Comparison of ENCODE assay signal across 1 cellular context in genomic region chr9:93453047-93453914, GRCh38.
TF ChIP-seq lines count a peak whose summit lies in the region.

FAM120AOS (minus strand) TSS chr9:93453581; CDS start chr9:93452709, 872 bp downstream.

TF ChIP-seq in HEK293, 187 proteins besides CTCF, POLR2A, EP300 and RAD21 (continued from another document and continues in another):
- TF ChIP-seq ATF2 (tag by site-specific recombination; IDR thresholded peaks at IDR 0.05; ENCODE audit: low read depth) (no peak), ZNF610 (tag by site-specific recombination; IDR thresholded peaks at IDR 0.05; ENCODE audit: borderline replicate concordance) (no peak), ZBTB20 (tag by site-specific recombination; IDR thresholded peaks at IDR 0.05) (0 out of 2 replicates have a peak, but pooled peaks have one; percentile 17), PRDM2 (tag by site-specific recombination; IDR thresholded peaks at IDR 0.05; ENCODE audit: borderline replicate concordance) (no peak), ZNF580 (tag by site-specific recombination; IDR thresholded peaks at IDR 0.05) (no peak), ZNF704 (tag by site-specific recombination; IDR thresholded peaks at IDR 0.05) (no peak), ZNF354C (tag by site-specific recombination; IDR thresholded peaks at IDR 0.05; ENCODE audit: borderline replicate concordance, low read depth) (no peak), ZNF398 (tag by site-specific recombination; IDR thresholded peaks at IDR 0.05) (no peak), GLI4 (tag by site-specific recombination; IDR thresholded peaks at IDR 0.05) (no peak), ZNF585B (tag by site-specific recombination; IDR thresholded peaks at IDR 0.05) (no peak), ZSCAN30 (tag by site-specific recombination; IDR thresholded peaks at IDR 0.05) (no peak), ZNF777 (tag by site-specific recombination; IDR thresholded peaks at IDR 0.05; ENCODE audit: borderline replicate concordance) (no peak), ZNF596 (tag by site-specific recombination; IDR thresholded peaks at IDR 0.05) (no peak), ZNF18 (tag by site-specific recombination; IDR thresholded peaks at IDR 0.05) (no peak), SETDB1 (IDR thresholded peaks at IDR 0.05; ENCODE audit: insufficient read length, low read length) (no peak), ZNF621 (tag by site-specific recombination; IDR thresholded peaks at IDR 0.05) (no peak), ZNF155 (tag by site-specific recombination; IDR thresholded peaks at IDR 0.05) (no peak), ZNF645 (tag by site-specific recombination; IDR thresholded peaks at IDR 0.05) (no peak), ZNF677 (tag by site-specific recombination; IDR thresholded peaks at IDR 0.05) (no peak), ZNF544 (tag by site-specific recombination; IDR thresholded peaks at IDR 0.05) (no peak), ZNF335 (tag by site-specific recombination; conservative IDR thresholded peaks at IDR 0.05) (peak; percentile 86), ZFHX2 (tag by site-specific recombination; conservative IDR thresholded peaks at IDR 0.05) (peak; percentile 78), ZNF248 (tag by site-specific recombination; IDR thresholded peaks at IDR 0.05) (no peak), BCL11B (tag by site-specific recombination; IDR thresholded peaks at IDR 0.05; ENCODE audit: low read depth) (no peak), ZNF140 (tag by site-specific recombination; IDR thresholded peaks at IDR 0.05) (no peak), ZBTB1 (tag by site-specific recombination; IDR thresholded peaks at IDR 0.05) (no peak), IKZF3 (tag by site-specific recombination; IDR thresholded peaks at IDR 0.05) (no peak), PRDM1 (tag by site-specific recombination; IDR thresholded peaks at IDR 0.05) (peak; percentile 73), ZNF692 (tag by site-specific recombination; IDR thresholded peaks at IDR 0.05) (no peak), ZFP69B (tag by site-specific recombination; IDR thresholded peaks at IDR 0.05) (no peak), EGR2 (tag by site-specific recombination; IDR thresholded peaks at IDR 0.05; ENCODE audit: low read depth) (peak; percentile 67; the same call in 1 of the 2 replicates), ZNF146 (tag by site-specific recombination; IDR thresholded peaks at IDR 0.05) (no peak), ZNF324 (tag by site-specific recombination; IDR thresholded peaks at IDR 0.05) (no peak), ZNF174 (tag by site-specific recombination; IDR thresholded peaks at IDR 0.05) (no peak), SCRT1 (tag by site-specific recombination; IDR thresholded peaks at IDR 0.05; ENCODE audit: borderline replicate concordance) (no peak), ZNF24 (tag by site-specific recombination; IDR thresholded peaks at IDR 0.05) (no peak), ZNF404 (tag by site-specific recombination; IDR thresholded peaks at IDR 0.05) (no peak), ZNF449 (tag by site-specific recombination; IDR thresholded peaks at IDR 0.05) (no peak), ZNF473 (tag by site-specific recombination; IDR thresholded peaks at IDR 0.05) (no peak), ZFP41 (tag by site-specific recombination; IDR thresholded peaks at IDR 0.05; ENCODE audit: borderline replicate concordance) (no peak), SALL2 (tag by site-specific recombination; IDR thresholded peaks at IDR 0.05; ENCODE audit: borderline replicate concordance) (no peak), ZNF514 (tag by site-specific recombination; IDR thresholded peaks at IDR 0.05) (no peak), ZNF169 (tag by site-specific recombination; IDR thresholded peaks at IDR 0.05) (no peak), ZNF707 (tag by site-specific recombination; IDR thresholded peaks at IDR 0.05) (no peak), ZNF426 (tag by site-specific recombination; IDR thresholded peaks at IDR 0.05) (no peak), ZNF776 (tag by site-specific recombination; IDR thresholded peaks at IDR 0.05; ENCODE audit: borderline replicate concordance) (no peak), ZBTB26 (tag by site-specific recombination; optimal IDR thresholded peaks at IDR 0.05) (no peak), GFI1B (tag by site-specific recombination; IDR thresholded peaks at IDR 0.05) (no peak)
